ENCODE assay signal across 1 cellular context in genomic region chr17:4968916-4969550, GRCh38.
TF ChIP-seq lines count a peak whose summit lies in the region.

No MANE protein-coding gene starts in this region.

TF ChIP-seq in K562, 482 proteins besides CTCF, POLR2A, EP300 and RAD21 (continues in another document):
- no peak for TF ChIP-seq HNRNPLL (IDR thresholded peaks at IDR 0.05; ENCODE audit: low read depth, low read length, poor library complexity, severe bottlenecking)
- no peak for TF ChIP-seq RFX7 (CRISPR knock-in tag; IDR thresholded peaks at IDR 0.05)
- TF ChIP-seq ZNF444 (CRISPR knock-in tag; IDR thresholded peaks at IDR 0.05): no peak
- TF ChIP-seq, protein P1, sequence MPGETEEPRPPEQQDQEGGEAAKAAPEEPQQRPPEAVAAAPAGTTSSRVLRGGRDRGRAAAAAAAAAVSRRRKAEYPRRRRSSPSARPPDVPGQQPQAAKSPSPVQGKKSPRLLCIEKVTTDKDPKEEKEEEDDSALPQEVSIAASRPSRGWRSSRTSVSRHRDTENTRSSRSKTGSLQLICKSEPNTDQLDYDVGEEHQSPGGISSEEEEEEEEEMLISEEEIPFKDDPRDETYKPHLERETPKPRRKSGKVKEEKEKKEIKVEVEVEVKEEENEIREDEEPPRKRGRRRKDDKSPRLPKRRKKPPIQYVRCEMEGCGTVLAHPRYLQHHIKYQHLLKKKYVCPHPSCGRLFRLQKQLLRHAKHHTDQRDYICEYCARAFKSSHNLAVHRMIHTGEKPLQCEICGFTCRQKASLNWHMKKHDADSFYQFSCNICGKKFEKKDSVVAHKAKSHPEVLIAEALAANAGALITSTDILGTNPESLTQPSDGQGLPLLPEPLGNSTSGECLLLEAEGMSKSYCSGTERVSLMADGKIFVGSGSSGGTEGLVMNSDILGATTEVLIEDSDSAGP (CRISPR knock-in tag; IDR thresholded peaks at IDR 0.05): no peak
- no peak for TF ChIP-seq ERF (CRISPR knock-in tag; IDR thresholded peaks at IDR 0.05)
- no peak for TF ChIP-seq SP2 (IDR thresholded peaks at IDR 0.05; ENCODE audit: extremely low read depth, low read depth, low read length, poor library complexity, severe bottlenecking)
- no peak for TF ChIP-seq CCAR2 (IDR thresholded peaks at IDR 0.05; ENCODE audit: low read depth, low read length)
- no peak; the same call in 1 of the 2 replicates for TF ChIP-seq DMBX1 (CRISPR knock-in tag; IDR thresholded peaks at IDR 0.05; ENCODE audit: borderline replicate concordance)
- TF ChIP-seq LARP7 (IDR thresholded peaks at IDR 0.05): no peak
- TF ChIP-seq YY1 (IDR thresholded peaks at IDR 0.05; ENCODE audit: borderline replicate concordance in 1 of 3, control insufficient read depth in 1 of 3, extremely low read depth in 1 of 3, insufficient read depth in 3 of 3, insufficient read length in 1 of 3, insufficient replicate concordance in 2 of 3, low read depth in 1 of 3, low read length in 2 of 3): no peak
- TF ChIP-seq TBP (optimal IDR thresholded peaks at IDR 0.05; ENCODE audit: low read depth, low read length): no peak
- TF ChIP-seq ZNF174 (CRISPR knock-in tag; IDR thresholded peaks at IDR 0.05): no peak
- TF ChIP-seq ZNF253 (CRISPR knock-in tag; conservative IDR thresholded peaks at IDR 0.05): no peak
- TF ChIP-seq, protein P2, sequence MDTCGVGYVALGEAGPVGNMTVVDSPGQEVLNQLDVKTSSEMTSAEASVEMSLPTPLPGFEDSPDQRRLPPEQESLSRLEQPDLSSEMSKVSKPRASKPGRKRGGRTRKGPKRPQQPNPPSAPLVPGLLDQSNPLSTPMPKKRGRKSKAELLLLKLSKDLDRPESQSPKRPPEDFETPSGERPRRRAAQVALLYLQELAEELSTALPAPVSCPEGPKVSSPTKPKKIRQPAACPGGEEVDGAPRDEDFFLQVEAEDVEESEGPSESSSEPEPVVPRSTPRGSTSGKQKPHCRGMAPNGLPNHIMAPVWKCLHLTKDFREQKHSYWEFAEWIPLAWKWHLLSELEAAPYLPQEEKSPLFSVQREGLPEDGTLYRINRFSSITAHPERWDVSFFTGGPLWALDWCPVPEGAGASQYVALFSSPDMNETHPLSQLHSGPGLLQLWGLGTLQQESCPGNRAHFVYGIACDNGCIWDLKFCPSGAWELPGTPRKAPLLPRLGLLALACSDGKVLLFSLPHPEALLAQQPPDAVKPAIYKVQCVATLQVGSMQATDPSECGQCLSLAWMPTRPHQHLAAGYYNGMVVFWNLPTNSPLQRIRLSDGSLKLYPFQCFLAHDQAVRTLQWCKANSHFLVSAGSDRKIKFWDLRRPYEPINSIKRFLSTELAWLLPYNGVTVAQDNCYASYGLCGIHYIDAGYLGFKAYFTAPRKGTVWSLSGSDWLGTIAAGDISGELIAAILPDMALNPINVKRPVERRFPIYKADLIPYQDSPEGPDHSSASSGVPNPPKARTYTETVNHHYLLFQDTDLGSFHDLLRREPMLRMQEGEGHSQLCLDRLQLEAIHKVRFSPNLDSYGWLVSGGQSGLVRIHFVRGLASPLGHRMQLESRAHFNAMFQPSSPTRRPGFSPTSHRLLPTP (IDR thresholded peaks at IDR 0.05; ENCODE audit: borderline replicate concordance, extremely low read depth, insufficient read length): no peak
- TF ChIP-seq PHF21A (IDR thresholded peaks at IDR 0.05; ENCODE audit: borderline replicate concordance, low read depth): no peak
- TF ChIP-seq ZFP1 (CRISPR knock-in tag; IDR thresholded peaks at IDR 0.05): no peak
- TF ChIP-seq ZNF347 (CRISPR knock-in tag; IDR thresholded peaks at IDR 0.05; ENCODE audit: low read depth): no peak
- no peak for TF ChIP-seq NFIX (CRISPR knock-in tag; IDR thresholded peaks at IDR 0.05; ENCODE audit: low read depth)
- no peak for TF ChIP-seq WHSC1 (IDR thresholded peaks at IDR 0.05; ENCODE audit: low read length)
- no peak for TF ChIP-seq KDM4B (IDR thresholded peaks at IDR 0.05; ENCODE audit: borderline replicate concordance in 2 of 2, low read depth in 1 of 2)
- TF ChIP-seq KAT2B (IDR thresholded peaks at IDR 0.05; ENCODE audit: low read depth, low read length): no peak
- no peak for TF ChIP-seq FOXJ3 (CRISPR knock-in tag; IDR thresholded peaks at IDR 0.05)
- no peak for TF ChIP-seq ZNF140 (CRISPR knock-in tag; IDR thresholded peaks at IDR 0.05)
- no peak for TF ChIP-seq FUS (optimal IDR thresholded peaks at IDR 0.05; ENCODE audit: low read depth, low read length)
- peak; percentile 45; the same call in 1 of the 2 replicates for TF ChIP-seq ARID1B (IDR thresholded peaks at IDR 0.05)
- no peak for TF ChIP-seq FIP1L1 (IDR thresholded peaks at IDR 0.05; ENCODE audit: low read depth, low read length, poor library complexity, severe bottlenecking)
- TF ChIP-seq POLR3G (IDR thresholded peaks at IDR 0.05; ENCODE audit: extremely low read depth, insufficient read length, insufficient replicate concordance): no peak
- no peak for TF ChIP-seq ZNF197 (CRISPR knock-in tag; IDR thresholded peaks at IDR 0.05; ENCODE audit: low read depth)
- no peak for TF ChIP-seq SMARCB1 (IDR thresholded peaks at IDR 0.05; ENCODE audit: insufficient read length, low read depth)
- no peak for TF ChIP-seq HIVEP1 (CRISPR knock-in tag; IDR thresholded peaks at IDR 0.05)
- peak; percentile 66; the same call in 1 of the 2 replicates for TF ChIP-seq SMAD4 (CRISPR knock-in tag; conservative IDR thresholded peaks at IDR 0.05)
- TF ChIP-seq, protein P3, sequence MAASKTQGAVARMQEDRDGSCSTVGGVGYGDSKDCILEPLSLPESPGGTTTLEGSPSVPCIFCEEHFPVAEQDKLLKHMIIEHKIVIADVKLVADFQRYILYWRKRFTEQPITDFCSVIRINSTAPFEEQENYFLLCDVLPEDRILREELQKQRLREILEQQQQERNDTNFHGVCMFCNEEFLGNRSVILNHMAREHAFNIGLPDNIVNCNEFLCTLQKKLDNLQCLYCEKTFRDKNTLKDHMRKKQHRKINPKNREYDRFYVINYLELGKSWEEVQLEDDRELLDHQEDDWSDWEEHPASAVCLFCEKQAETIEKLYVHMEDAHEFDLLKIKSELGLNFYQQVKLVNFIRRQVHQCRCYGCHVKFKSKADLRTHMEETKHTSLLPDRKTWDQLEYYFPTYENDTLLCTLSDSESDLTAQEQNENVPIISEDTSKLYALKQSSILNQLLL (CRISPR knock-in tag; IDR thresholded peaks at IDR 0.05; ENCODE audit: borderline replicate concordance): no peak
- TF ChIP-seq FOXA3 (CRISPR knock-in tag; conservative IDR thresholded peaks at IDR 0.05 in 1 of 2, IDR thresholded peaks at IDR 0.05 in 1 of 2): no peak
- no peak for TF ChIP-seq TAF7 (tag; IDR thresholded peaks at IDR 0.05)
- TF ChIP-seq REST (CRISPR knock-in tag; IDR thresholded peaks at IDR 0.05; ENCODE audit: low read depth): no peak
- TF ChIP-seq ZNF699 (CRISPR knock-in tag; IDR thresholded peaks at IDR 0.05; ENCODE audit: insufficient replicate concordance): no peak
- TF ChIP-seq ZNF165 (CRISPR knock-in tag; IDR thresholded peaks at IDR 0.05; ENCODE audit: borderline replicate concordance): no peak
- TF ChIP-seq, protein P4, sequence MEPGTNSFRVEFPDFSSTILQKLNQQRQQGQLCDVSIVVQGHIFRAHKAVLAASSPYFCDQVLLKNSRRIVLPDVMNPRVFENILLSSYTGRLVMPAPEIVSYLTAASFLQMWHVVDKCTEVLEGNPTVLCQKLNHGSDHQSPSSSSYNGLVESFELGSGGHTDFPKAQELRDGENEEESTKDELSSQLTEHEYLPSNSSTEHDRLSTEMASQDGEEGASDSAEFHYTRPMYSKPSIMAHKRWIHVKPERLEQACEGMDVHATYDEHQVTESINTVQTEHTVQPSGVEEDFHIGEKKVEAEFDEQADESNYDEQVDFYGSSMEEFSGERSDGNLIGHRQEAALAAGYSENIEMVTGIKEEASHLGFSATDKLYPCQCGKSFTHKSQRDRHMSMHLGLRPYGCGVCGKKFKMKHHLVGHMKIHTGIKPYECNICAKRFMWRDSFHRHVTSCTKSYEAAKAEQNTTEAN (CRISPR knock-in tag; IDR thresholded peaks at IDR 0.05): no peak
- TF ChIP-seq HMBOX1 (IDR thresholded peaks at IDR 0.05): no peak
- TF ChIP-seq, protein P5, sequence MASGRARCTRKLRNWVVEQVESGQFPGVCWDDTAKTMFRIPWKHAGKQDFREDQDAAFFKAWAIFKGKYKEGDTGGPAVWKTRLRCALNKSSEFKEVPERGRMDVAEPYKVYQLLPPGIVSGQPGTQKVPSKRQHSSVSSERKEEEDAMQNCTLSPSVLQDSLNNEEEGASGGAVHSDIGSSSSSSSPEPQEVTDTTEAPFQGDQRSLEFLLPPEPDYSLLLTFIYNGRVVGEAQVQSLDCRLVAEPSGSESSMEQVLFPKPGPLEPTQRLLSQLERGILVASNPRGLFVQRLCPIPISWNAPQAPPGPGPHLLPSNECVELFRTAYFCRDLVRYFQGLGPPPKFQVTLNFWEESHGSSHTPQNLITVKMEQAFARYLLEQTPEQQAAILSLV (tag; IDR thresholded peaks at IDR 0.05): peak; percentile 56
- no peak for TF ChIP-seq CSDE1 (IDR thresholded peaks at IDR 0.05)
- no peak for TF ChIP-seq HEY1 (CRISPR knock-in tag; IDR thresholded peaks at IDR 0.05; ENCODE audit: borderline replicate concordance)
- TF ChIP-seq CBFA2T2 (conservative IDR thresholded peaks at IDR 0.05): no peak
- TF ChIP-seq TCF7 (IDR thresholded peaks at IDR 0.05; ENCODE audit: borderline replicate concordance): no peak
- TF ChIP-seq ZNF41 (CRISPR knock-in tag; conservative IDR thresholded peaks at IDR 0.05): no peak
- TF ChIP-seq ZNF76 (CRISPR knock-in tag; IDR thresholded peaks at IDR 0.05; ENCODE audit: borderline replicate concordance): no peak
- TF ChIP-seq MLLT1 (IDR thresholded peaks at IDR 0.05): peak in 1 of 2 experiments; percentile 67; a peak in 1 of 4 replicates
- no peak for TF ChIP-seq SRSF9 (IDR thresholded peaks at IDR 0.05; ENCODE audit: borderline replicate concordance, low read depth, low read length)
- no peak for TF ChIP-seq HOXB6 (CRISPR knock-in tag; IDR thresholded peaks at IDR 0.05; ENCODE audit: borderline replicate concordance)
- peak; percentile 82; the same call in 1 of the 2 replicates for TF ChIP-seq JUN (IDR thresholded peaks at IDR 0.05; ENCODE audit: borderline replicate concordance, low read depth, low read length)
- TF ChIP-seq JUN (CRISPR knock-in tag; IDR thresholded peaks at IDR 0.05; ENCODE audit: borderline replicate concordance): no peak
